14 cellular contexts compared by ENCODE assay signal in genomic region chr14:59356783-59357182, GRCh38.
A peak's percentile ranks its signal among the peaks of the same experiment; 100 is the strongest.
DNase-seq lines count a peak whose midpoint lies in the region; ATAC-seq and TF ChIP-seq lines count a peak whose summit lies in the region.
"Had no signal": no experiment of that assay in that cellular context is flagged by ENCODE, and none has a peak within 500 bp of the region (broad histone marks: within the 10 kb centered on the region; RNA-seq: fewer than 3 reads in every experiment).

No MANE protein-coding gene starts in this region.

- H3K9ac ChIP-seq in parathyroid adenoma: no peak overlapping the region

- TF ChIP-seq CTCF in parathyroid adenoma (IDR thresholded peaks at IDR 0.05): no peak
- TF ChIP-seq CTCF in upper lobe of left lung (IDR thresholded peaks at IDR 0.05): no peak
- no peak for TF ChIP-seq CTCF in progenitor cell of endocrine pancreas (IDR thresholded peaks at IDR 0.05; ENCODE audit: unreplicated experiment)

- H3K27me3 ChIP-seq in parathyroid adenoma (ENCODE audit: control insufficient read depth, insufficient read depth, low read length): no peaks in the 10 kb centered on the region
- no peaks in the 10 kb centered on the region for H3K27me3 ChIP-seq in upper lobe of left lung

- no peak for TF ChIP-seq POLR2A in upper lobe of left lung (IDR thresholded peaks at IDR 0.05)

- H3K9me3 Mint-ChIP-seq in progenitor cell of endocrine pancreas (ENCODE audit: low read depth): no peaks in the 10 kb centered on the region
- H3K9me3 Mint-ChIP-seq: activated CD4-positive, alpha-beta memory T cell treated with anti-CD3 and anti-CD28 coated beads, Interleukin-2, amount 10 ng/mL, durations not matched to agents 7 days and 5 days had no signal

- no peak overlapping the region for H3K27ac Mint-ChIP-seq in progenitor cell of endocrine pancreas
- H3K27ac Mint-ChIP-seq: activated CD4-positive, alpha-beta memory T cell treated with anti-CD3 and anti-CD28 coated beads, Interleukin-2, amount 10 ng/mL, durations not matched to agents 7 days and 5 days had no signal

- H3K4me3 ChIP-seq in parathyroid adenoma (ENCODE audit: low read depth, low read length) (peak overlapping the region; percentile 6), upper lobe of left lung (no peak overlapping the region)

- no peak overlapping the region for H3K4me3 Mint-ChIP-seq in progenitor cell of endocrine pancreas (ENCODE audit: low read depth)
- H3K4me3 Mint-ChIP-seq: activated CD4-positive, alpha-beta memory T cell treated with anti-CD3 and anti-CD28 coated beads, Interleukin-2, amount 10 ng/mL, durations not matched to agents 7 days and 5 days had no signal

- H3K9me3 ChIP-seq in parathyroid adenoma (ENCODE audit: control insufficient read depth, low read length) (no peaks in the 10 kb centered on the region), upper lobe of left lung (no peaks in the 10 kb centered on the region)

- TF ChIP-seq EP300 in upper lobe of left lung (IDR thresholded peaks at IDR 0.05): no peak

- no peaks in the 10 kb centered on the region for H3K36me3 ChIP-seq in parathyroid adenoma (ENCODE audit: control insufficient read depth, insufficient read depth, low read length)
- H3K36me3 ChIP-seq in upper lobe of left lung: peaks cover 0 to 55% (median 11%) of the 10 kb centered on the region in 4 donors

- DNase-seq in GM19238 (ENCODE audit: insufficient read length, low spot score): peak; percentile 23
- DNase-seq in upper lobe of left lung: no peak
- no peak for DNase-seq in progenitor cell of endocrine pancreas (ENCODE audit: low spot score, unreplicated experiment)
- no peak for DNase-seq in stimulated activated naive CD4-positive, alpha-beta T cell (lab: John Stamatoyannopoulos, UW)
- no peak for DNase-seq in NCI-H82 (lab: John Stamatoyannopoulos, UW)
- DNase-seq: activated CD4-positive, alpha-beta memory T cell treated with anti-CD3 and anti-CD28 coated beads, Interleukin-2, amount 10 ng/mL, durations not matched to agents 7 days and 5 days; amygdala; DND-41; erythroblast; kidney glomerular epithelial cell had no signal

- no peaks in the 10 kb centered on the region for H3K79me2 ChIP-seq in parathyroid adenoma

- H2AFZ ChIP-seq in parathyroid adenoma: no peak overlapping the region

- peaks cover 2% of the 10 kb centered on the region for H3K4me1 Mint-ChIP-seq in progenitor cell of endocrine pancreas (ENCODE audit: low read depth)
- H3K4me1 Mint-ChIP-seq: activated CD4-positive, alpha-beta memory T cell treated with anti-CD3 and anti-CD28 coated beads, Interleukin-2, amount 10 ng/mL, durations not matched to agents 7 days and 5 days had no signal

- 90 to 94% methylated on average over 3 of the region's 3 CpGs for WGBS in upper lobe of left lung, 2 donors

- peak overlapping the region; percentile 54 for H3K4me2 ChIP-seq in parathyroid adenoma (ENCODE audit: low read length)

- no peaks in the 10 kb centered on the region for H3K27me3 Mint-ChIP-seq in progenitor cell of endocrine pancreas
- H3K27me3 Mint-ChIP-seq: activated CD4-positive, alpha-beta memory T cell treated with anti-CD3 and anti-CD28 coated beads, Interleukin-2, amount 10 ng/mL, durations not matched to agents 7 days and 5 days had no signal

- ATAC-seq in HG02610 (IDR thresholded peaks at IDR 0.05; ENCODE audit: unreplicated experiment): peak; percentile 80
- ATAC-seq in HG03469 (IDR thresholded peaks at IDR 0.05; ENCODE audit: unreplicated experiment): peak; percentile 68
- no peak for ATAC-seq in upper lobe of left lung (ENCODE audit: low FRiP score in 2 of 2)
- ATAC-seq: Panc1 had no signal

- H3K4me1 ChIP-seq in parathyroid adenoma: peaks cover 78% of the 10 kb centered on the region
- peaks cover 35 to 45% (median 39%) of the 10 kb centered on the region in 4 donors for H3K4me1 ChIP-seq in upper lobe of left lung

- H3K27ac ChIP-seq in parathyroid adenoma (peak overlapping the region; percentile 94), upper lobe of left lung (no peak overlapping the region)

- peaks cover 24% of the 10 kb centered on the region for H3K36me3 Mint-ChIP-seq in progenitor cell of endocrine pancreas (ENCODE audit: insufficient read depth)

Comparison
In these comparisons a context has a peak if more than half of its experiments do, and no peak if none do; other contexts are left out.
1. ATAC-seq: peak in HG02610 (single experiment) and HG03469 (single experiment); none in upper lobe of left lung (0 of 2).